ENCODE assay signal across 1 cellular context in the genomic region with DNA sequence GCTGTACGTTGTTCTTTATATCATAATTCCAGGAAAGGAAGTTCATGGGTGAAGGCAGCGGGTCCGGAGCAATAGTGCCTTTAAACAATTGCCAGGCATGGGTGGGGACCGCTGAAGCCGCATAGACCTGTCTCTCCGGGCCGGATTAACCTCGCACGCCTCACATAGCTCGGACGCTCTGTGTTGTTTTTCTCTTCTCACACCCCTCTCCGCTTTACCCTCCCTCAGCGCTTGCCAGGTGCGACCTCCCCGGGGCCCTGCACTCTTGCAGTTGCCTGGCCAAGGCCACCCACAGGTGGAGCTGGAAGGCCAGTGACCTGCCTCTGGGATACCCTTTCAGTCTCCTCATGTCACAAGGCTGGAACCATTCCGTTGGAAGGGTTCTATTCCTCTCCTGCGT. TPM values are rescaled to one million over a fixed set of nuclear protein-coding genes. Genes with fewer than 3 reads are reported as not detected.
"Had no signal": no experiment of that assay in that cellular context is flagged by ENCODE, and none has a peak within 500 bp of the region (broad histone marks: within the 10 kb centered on the region; RNA-seq: fewer than 3 reads in every experiment).

No MANE protein-coding gene starts in this region.

RNA-seq across cellular contexts. Expression of gene CBS, which starts 32.5 kb away (rescaled TPM):
- polyA plus RNA-seq: naive thymus-derived CD4-positive, alpha-beta T cell had no signal
